ENCODE assay signal across 14 cellular contexts in the genomic region with DNA sequence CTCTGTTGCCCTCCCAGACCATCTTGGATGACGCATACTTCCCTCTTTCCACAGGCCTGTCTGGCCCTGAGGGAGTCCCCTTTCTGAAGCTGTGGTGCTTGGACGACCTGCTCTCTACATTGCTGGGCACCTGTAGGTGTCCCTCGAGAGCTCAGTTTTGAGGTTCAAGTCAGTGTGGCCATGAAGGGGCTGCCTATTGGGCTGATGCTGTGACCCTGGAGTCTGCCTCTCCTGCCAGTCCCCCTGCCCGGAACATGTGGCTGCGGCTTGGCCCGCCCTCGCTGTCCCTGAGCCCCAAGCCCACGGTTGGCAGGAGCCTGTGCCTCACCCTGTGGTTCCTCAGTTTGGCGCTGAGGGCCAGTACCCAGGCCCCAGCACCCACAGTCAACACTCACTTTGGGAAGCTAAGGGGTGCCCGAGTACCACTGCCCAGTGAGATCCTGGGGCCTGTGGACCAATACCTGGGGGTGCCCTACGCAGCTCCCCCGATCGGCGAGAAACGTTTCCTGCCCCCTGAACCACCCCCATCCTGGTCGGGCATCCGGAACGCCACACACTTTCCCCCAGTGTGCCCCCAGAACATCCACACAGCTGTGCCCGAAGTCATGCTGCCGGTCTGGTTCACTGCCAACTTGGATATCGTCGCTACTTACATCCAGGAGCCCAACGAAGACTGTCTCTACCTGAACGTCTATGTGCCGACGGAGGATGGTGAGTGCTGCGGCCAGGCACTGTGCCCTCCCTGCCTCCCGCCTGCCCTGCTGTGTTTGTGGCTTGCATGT. TPM values are rescaled to one million over a fixed set of nuclear protein-coding genes. Genes with fewer than 3 reads are reported as not detected.
DNase-seq lines count a peak whose midpoint lies in the region.
"Had no signal": no experiment of that assay in that cellular context is flagged by ENCODE, and none has a peak within 500 bp of the region (broad histone marks: within the 10 kb centered on the region; RNA-seq: fewer than 3 reads in every experiment).

No MANE protein-coding gene starts in this region.

- H3K36me3 ChIP-seq in Karpas-422 (ENCODE audit: insufficient read depth, low read length): no peaks in the 10 kb centered on the region
- H3K36me3 ChIP-seq: lower lobe of right lung had no signal

- H3K4me3 ChIP-seq in Karpas-422 (ENCODE audit: low read length): no peak overlapping the region
- H3K4me3 ChIP-seq: esophagus squamous epithelium, lower lobe of right lung, suprapubic skin had no signal

- no peak overlapping the region for H3K4me2 ChIP-seq in Karpas-422 (ENCODE audit: low read depth, low read length, poor library complexity, severe bottlenecking)

- H3K27me3 ChIP-seq in Karpas-422 (ENCODE audit: low read length) (no peaks in the 10 kb centered on the region), layer of hippocampus (ENCODE audit: control insufficient read depth, insufficient read depth, low read length) (no peaks in the 10 kb centered on the region)
- H3K27me3 ChIP-seq: esophagus squamous epithelium, neutrophil, suprapubic skin had no signal

- DNase-seq in Karpas-422: peak; percentile 48
- no peak for DNase-seq in glomerular visceral epithelial cell (ENCODE audit: extremely low spot score)
- DNase-seq in activated CD4-positive, alpha-beta T cell treated with anti-CD3 and anti-CD28 coated beads, Interleukin-2, amount 10 ng/mL, durations not matched to agents 24 days and 14 days: no peak
- DNase-seq: activated naive CD8-positive, alpha-beta T cell treated with anti-CD3 and anti-CD28 coated beads for 36 hours; AML-193; DMS53; esophagus squamous epithelium; lower lobe of right lung; NCI-H2171 treated with DMSO at 0.1 percent for 48 hours; small intestine had no signal

- no peaks in the 10 kb centered on the region for H3K9me3 ChIP-seq in Karpas-422 (ENCODE audit: low read length)
- H3K9me3 ChIP-seq: esophagus squamous epithelium, lower lobe of right lung, neutrophil, suprapubic skin had no signal

- H3K79me2 ChIP-seq in Karpas-422 (ENCODE audit: low read length): no peaks in the 10 kb centered on the region

- H3K27ac ChIP-seq in Karpas-422 (ENCODE audit: low read length) (no peak overlapping the region), layer of hippocampus (ENCODE audit: low read depth, low read length) (peak overlapping the region; percentile 64)
- H3K27ac ChIP-seq: lower lobe of right lung, suprapubic skin had no signal

- H3K27me3 Mint-ChIP-seq in activated CD4-positive, alpha-beta T cell treated with anti-CD3 and anti-CD28 coated beads, Interleukin-2, amount 10 ng/mL, durations not matched to agents 24 days and 14 days: no peaks in the 10 kb centered on the region
- H3K27me3 Mint-ChIP-seq: activated naive CD8-positive, alpha-beta T cell treated with anti-CD3 and anti-CD28 coated beads for 36 hours had no signal

- no peak overlapping the region for H2AFZ ChIP-seq in Karpas-422 (ENCODE audit: low read length)

- H3K4me1 Mint-ChIP-seq in activated CD4-positive, alpha-beta T cell treated with anti-CD3 and anti-CD28 coated beads, Interleukin-2, amount 10 ng/mL, durations not matched to agents 24 days and 14 days: peaks cover 5% of the 10 kb centered on the region

- H3K9me3 Mint-ChIP-seq in activated CD4-positive, alpha-beta T cell treated with anti-CD3 and anti-CD28 coated beads, Interleukin-2, amount 10 ng/mL, durations not matched to agents 24 days and 14 days: no peaks in the 10 kb centered on the region
- H3K9me3 Mint-ChIP-seq: activated naive CD8-positive, alpha-beta T cell treated with anti-CD3 and anti-CD28 coated beads for 36 hours had no signal

- H3K27ac Mint-ChIP-seq in activated CD4-positive, alpha-beta T cell treated with anti-CD3 and anti-CD28 coated beads, Interleukin-2, amount 10 ng/mL, durations not matched to agents 24 days and 14 days: no peak overlapping the region
- H3K27ac Mint-ChIP-seq: activated naive CD8-positive, alpha-beta T cell treated with anti-CD3 and anti-CD28 coated beads for 36 hours had no signal

- H3K9ac ChIP-seq in Karpas-422 (ENCODE audit: low read length): no peak overlapping the region

- intact Hi-C loops in activated CD4-positive, alpha-beta T cell treated with anti-CD3 and anti-CD28 coated beads, Interleukin-2, amount 10 ng/mL, durations not matched to agents 24 days and 14 days (cut with micrococcal nuclease): no loop called here

- H3K4me1 ChIP-seq in Karpas-422 (ENCODE audit: low read length): peaks cover 11% of the 10 kb centered on the region
- H3K4me1 ChIP-seq: lower lobe of right lung had no signal

- no peaks in the 10 kb centered on the region for H3K9me2 ChIP-seq in Karpas-422 (replicated peaks; ENCODE audit: insufficient read depth, low read length)

- H3K36me3 Mint-ChIP-seq in activated CD4-positive, alpha-beta T cell treated with anti-CD3 and anti-CD28 coated beads, Interleukin-2, amount 10 ng/mL, durations not matched to agents 24 days and 14 days (ENCODE audit: low read depth): peaks cover 4% of the 10 kb centered on the region

- no peaks in the 10 kb centered on the region for H4K20me1 ChIP-seq in Karpas-422 (ENCODE audit: insufficient read depth, low read depth, low read length)

- H3K4me3 Mint-ChIP-seq in activated CD4-positive, alpha-beta T cell treated with anti-CD3 and anti-CD28 coated beads, Interleukin-2, amount 10 ng/mL, durations not matched to agents 24 days and 14 days: no peak overlapping the region
- H3K4me3 Mint-ChIP-seq: activated naive CD8-positive, alpha-beta T cell treated with anti-CD3 and anti-CD28 coated beads for 36 hours had no signal

RNA-seq across cellular contexts. Expression of a gene that starts 3.0 kb away (rescaled TPM):
- total RNA-seq in Karpas-422 (2014; rRNA removed; shearing (Covaris generic); ENCODE audit: low replicate concordance): 0.86 and 1.9 TPM in 2 replicates
- total RNA-seq in activated CD4-positive, alpha-beta T cell treated with anti-CD3 and anti-CD28 coated beads, Interleukin-2, amount 10 ng/mL, durations not matched to agents 24 days and 14 days: 1.0 and 1.1 TPM in 2 replicates

RNA-seq across cellular contexts. Expression of a gene that starts 29.3 kb away (rescaled TPM):
- total RNA-seq in Karpas-422 (2014; rRNA removed; shearing (Covaris generic); ENCODE audit: low replicate concordance): 32.7 and 35.2 TPM in 2 replicates
- 61.0 and 65.9 TPM in 2 replicates for total RNA-seq in activated CD4-positive, alpha-beta T cell treated with anti-CD3 and anti-CD28 coated beads, Interleukin-2, amount 10 ng/mL, durations not matched to agents 24 days and 14 days

RNA-seq across cellular contexts. Expression of a gene that starts 36.3 kb away (rescaled TPM):
- total RNA-seq in Karpas-422 (2014; rRNA removed; shearing (Covaris generic); ENCODE audit: low replicate concordance): 4.3 and 9.1 TPM in 2 replicates
- total RNA-seq in activated CD4-positive, alpha-beta T cell treated with anti-CD3 and anti-CD28 coated beads, Interleukin-2, amount 10 ng/mL, durations not matched to agents 24 days and 14 days: 337 and 348 TPM in 2 replicates
- total RNA-seq: H4 had no signal

RNA-seq across cellular contexts. Expression of a gene that starts 41.1 kb away (rescaled TPM):
- 0.36 TPM in 1 of 2 replicates, not detected in the other for total RNA-seq in Karpas-422 (2014; rRNA removed; shearing (Covaris generic); ENCODE audit: low replicate concordance)
- total RNA-seq in activated CD4-positive, alpha-beta T cell treated with anti-CD3 and anti-CD28 coated beads, Interleukin-2, amount 10 ng/mL, durations not matched to agents 24 days and 14 days: 17.9 and 24.9 TPM in 2 replicates
- total RNA-seq: esophagus squamous epithelium, H4, lower lobe of right lung, suprapubic skin had no signal

RNA-seq across cellular contexts. Expression of a gene that starts 52.0 kb away (rescaled TPM):
- 4.5 and 9.5 TPM in 2 replicates for total RNA-seq in Karpas-422 (2014; rRNA removed; shearing (Covaris generic); ENCODE audit: low replicate concordance)
- total RNA-seq in activated CD4-positive, alpha-beta T cell treated with anti-CD3 and anti-CD28 coated beads, Interleukin-2, amount 10 ng/mL, durations not matched to agents 24 days and 14 days: 9.4 and 9.8 TPM in 2 replicates

Comparison
In these comparisons a context has a peak if more than half of its experiments do, and no peak if none do; other contexts are left out.
1. RNA of a gene that starts 36.3 kb away (total RNA-seq): 337 to 348 TPM in activated CD4-positive, alpha-beta T cell treated with anti-CD3 and anti-CD28 coated beads, Interleukin-2, amount 10 ng/mL, durations not matched to agents 24 days and 14 days; 4.3 to 9.1 TPM in Karpas-422; every median in the first group is over 10 times any median in the second.